In the genomic region with DNA sequence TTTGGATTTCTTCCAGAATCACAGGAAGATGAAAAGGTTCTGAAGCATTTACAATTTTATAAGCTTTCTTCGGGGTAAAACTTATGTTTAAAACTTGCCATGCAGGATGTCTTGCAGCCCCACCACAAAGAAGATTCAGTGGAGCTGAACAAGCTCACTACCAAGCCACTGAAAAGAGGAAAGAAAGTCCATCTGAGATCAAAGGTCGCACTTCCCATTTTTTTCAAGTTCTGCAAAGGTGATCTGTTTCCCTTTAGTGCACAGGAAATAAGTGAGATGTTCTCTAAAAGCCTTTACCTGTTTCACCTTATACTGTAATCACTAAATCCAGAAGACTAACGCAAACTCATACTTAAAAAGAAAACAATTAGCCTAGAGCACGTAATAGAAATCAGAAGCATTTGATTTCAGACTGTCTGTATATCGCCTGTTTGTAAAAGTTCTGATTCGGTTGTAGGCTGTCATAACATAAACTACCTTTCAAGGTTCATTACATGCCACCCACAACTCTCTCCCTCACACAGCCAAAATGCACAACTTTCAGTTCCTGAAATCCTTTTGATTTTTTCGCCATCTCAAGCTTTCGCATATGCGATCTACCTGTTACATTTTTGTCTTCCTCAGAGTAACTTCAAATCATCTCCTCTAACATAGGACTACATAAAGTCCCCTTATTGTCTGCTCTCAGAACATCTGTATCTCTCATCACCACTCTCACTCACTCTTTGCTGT, we compare ENCODE assay signal across 1 cellular context.
TF ChIP-seq lines count a peak whose summit lies in the region.

No MANE protein-coding gene starts in this region.

TF ChIP-seq in endothelial cell of umbilical vein, 7 proteins besides CTCF, POLR2A, EP300 and RAD21:
- TF ChIP-seq GATA2 (IDR thresholded peaks at IDR 0.05; ENCODE audit: insufficient read depth, insufficient read length, low read depth, low read length): no peak
- TF ChIP-seq FOS (IDR thresholded peaks at IDR 0.05; ENCODE audit: borderline replicate concordance, insufficient read depth, low read length): no peak
- TF ChIP-seq MYC (IDR thresholded peaks at IDR 0.05; ENCODE audit: low read depth, low read length): no peak
- TF ChIP-seq EZH2 (IDR thresholded peaks at IDR 0.05; ENCODE audit: borderline replicate concordance, low read depth, low read length, severe bottlenecking): no peak
- no peak for TF ChIP-seq POLR2AphosphoS5 (IDR thresholded peaks at IDR 0.05; ENCODE audit: insufficient read depth, low read depth, low read length)
- TF ChIP-seq, protein P1, sequence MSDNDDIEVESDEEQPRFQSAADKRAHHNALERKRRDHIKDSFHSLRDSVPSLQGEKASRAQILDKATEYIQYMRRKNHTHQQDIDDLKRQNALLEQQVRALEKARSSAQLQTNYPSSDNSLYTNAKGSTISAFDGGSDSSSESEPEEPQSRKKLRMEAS (IDR thresholded peaks at IDR 0.05; ENCODE audit: insufficient read depth, insufficient read length): no peak
- TF ChIP-seq JUN (IDR thresholded peaks at IDR 0.05; ENCODE audit: borderline replicate concordance, insufficient read depth, insufficient read length, low read depth): no peak
